Comparison of ENCODE assay signal across 8 cellular contexts in the genomic region with DNA sequence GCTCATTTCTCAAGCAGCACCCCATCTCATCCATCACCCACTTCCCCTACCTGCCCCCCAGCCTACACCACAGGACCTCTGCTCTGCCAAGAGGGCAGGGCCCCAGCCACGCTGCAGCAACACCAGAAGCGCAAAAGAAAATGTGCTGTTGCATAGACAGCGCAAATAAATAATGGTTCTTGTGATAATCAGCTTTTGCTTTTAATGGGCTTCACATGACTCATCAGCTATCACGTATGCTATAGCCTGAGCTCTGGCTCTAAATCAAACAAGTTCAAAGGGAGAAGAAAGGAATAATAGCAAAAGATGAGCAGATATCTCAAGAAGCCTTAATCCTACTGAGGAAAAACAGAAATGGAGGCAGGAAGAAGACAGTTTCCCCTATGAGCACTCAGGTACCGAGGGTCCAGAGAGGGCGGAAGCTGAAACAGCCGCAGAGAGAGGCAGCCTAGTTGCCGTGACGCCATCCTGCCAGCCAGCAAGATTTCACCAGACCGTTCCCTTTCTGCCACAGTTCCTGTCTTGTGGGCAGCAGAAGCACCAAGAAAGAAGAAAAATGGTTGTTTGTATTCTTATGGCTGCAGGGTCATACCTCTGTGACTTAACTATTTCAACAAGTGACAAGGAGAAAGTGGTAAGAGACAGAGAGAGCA. TPM values are rescaled to one million over a fixed set of nuclear protein-coding genes. Genes with fewer than 3 reads are reported as not detected.
A peak's percentile ranks its signal among the peaks of the same experiment; 100 is the strongest.
DNase-seq lines count a peak whose midpoint lies in the region; ATAC-seq lines count a peak whose summit lies in the region.

No MANE protein-coding gene starts in this region.

- ATAC-seq in GM19455 (IDR thresholded peaks at IDR 0.05; ENCODE audit: unreplicated experiment) (peak; percentile 87), HG03558 (IDR thresholded peaks at IDR 0.05; ENCODE audit: extremely low read depth, unreplicated experiment) (peak; percentile 68), esophagus mucosa (peak; percentile 48)

- peak; percentile 66 for DNase-seq in A172 (ENCODE audit: low spot score)
- DNase-seq in activated CD4-positive, alpha-beta T cell treated with anti-CD3 and anti-CD28 coated beads for 4 hours: peak; percentile 54 to 55
- DNase-seq in stimulated activated CD4-positive, alpha-beta T cell treated with anti-CD3 and anti-CD28 coated beads, Interleukin-15, amount 100 ng/mL, for 48 hours (ENCODE audit: low read depth in 2 of 2): peak; percentile 21 to 52
- no peak for DNase-seq in NCI-H446 (lab: John Stamatoyannopoulos, UW)
- DNase-seq in retina: no peak

RNA-seq across cellular contexts. Expression of a gene that starts 22.1 kb away (rescaled TPM):
- total RNA-seq in A172 (2014; rRNA removed; shearing (Covaris generic)): 5.3 and 17.0 TPM in 2 replicates
- total RNA-seq in esophagus mucosa: 12.6 TPM

RNA-seq across cellular contexts. Expression of a gene that starts 51.4 kb away (rescaled TPM):
- 17.7 and 26.6 TPM in 2 replicates for total RNA-seq in A172 (2014; rRNA removed; shearing (Covaris generic))
- 4.5 TPM for total RNA-seq in esophagus mucosa

RNA-seq across cellular contexts. Expression of a gene that starts 51.5 kb away (rescaled TPM):
- total RNA-seq in A172 (2014; rRNA removed; shearing (Covaris generic)): 15.1 and 18.2 TPM in 2 replicates
- 9.1 TPM for total RNA-seq in esophagus mucosa

Comparison
In these comparisons a context has a peak if more than half of its experiments do, and no peak if none do; other contexts are left out.
1. DNase-seq: peak in A172 (single experiment), activated CD4-positive, alpha-beta T cell treated with anti-CD3 and anti-CD28 coated beads for 4 hours (2 of 2) and stimulated activated CD4-positive, alpha-beta T cell treated with anti-CD3 and anti-CD28 coated beads, Interleukin-15, amount 100 ng/mL, for 48 hours (2 of 2); none in NCI-H446 (0 of 2) and retina (single experiment).
2. Peak in every context shown above with its lines, with median percentiles within 50 percentile points of each other: ATAC-seq.